In the genomic region with DNA sequence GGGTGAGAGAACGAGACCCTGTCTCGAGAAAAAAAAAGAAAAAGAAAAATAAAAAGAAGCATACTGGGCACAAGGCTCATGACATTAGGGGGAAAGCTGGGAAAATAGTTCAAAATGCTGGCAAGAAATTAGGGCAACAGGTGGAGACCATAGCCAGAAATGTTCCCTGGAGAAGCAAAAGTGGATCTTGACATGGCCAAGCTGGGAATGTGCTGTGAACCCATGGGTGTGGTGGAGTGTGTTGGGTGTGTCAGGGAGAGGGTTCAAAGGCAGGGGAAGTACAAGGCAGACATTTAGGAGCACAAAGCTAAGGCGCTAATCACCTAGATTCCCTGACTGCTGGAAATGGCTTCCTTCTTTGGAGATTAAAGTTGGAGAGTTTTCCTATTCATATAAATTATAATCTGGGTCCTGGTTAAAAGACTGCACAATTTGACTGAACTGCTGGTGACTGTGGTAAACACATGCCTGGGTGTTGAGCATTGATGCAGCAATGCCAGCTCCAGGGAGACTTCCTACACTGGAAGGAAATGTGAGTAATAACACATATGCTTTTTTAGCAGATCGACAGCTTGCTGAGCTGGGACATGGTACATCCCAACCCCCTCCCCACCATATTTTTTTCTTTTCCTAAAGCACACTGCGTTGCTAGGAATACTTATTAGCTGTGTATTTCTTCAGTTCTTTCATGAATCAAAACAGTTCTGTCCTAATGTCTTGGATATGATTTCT, we compare ENCODE assay signal across 19 cellular contexts.
DNase-seq lines count a peak whose midpoint lies in the region; ATAC-seq and TF ChIP-seq lines count a peak whose summit lies in the region.
"Had no signal": no experiment of that assay in that cellular context is flagged by ENCODE, and none has a peak within 500 bp of the region (broad histone marks: within the 10 kb centered on the region; RNA-seq: fewer than 3 reads in every experiment).

No MANE protein-coding gene starts in this region.

- H4K20me1 ChIP-seq in SK-N-SH (ENCODE audit: insufficient read depth) (no peaks in the 10 kb centered on the region), mammary epithelial cell (ENCODE audit: insufficient read depth, low read length) (no peaks in the 10 kb centered on the region)

- no peak for TF ChIP-seq CTCF in SK-N-SH (IDR thresholded peaks at IDR 0.05)
- TF ChIP-seq CTCF in cardiac fibroblast (IDR thresholded peaks at IDR 0.05; ENCODE audit: low read depth, low read length), result no peak
- TF ChIP-seq CTCF in Calu3 (IDR thresholded peaks at IDR 0.05; ENCODE audit: unreplicated experiment), result no peak
- TF ChIP-seq CTCF in mammary epithelial cell (conservative IDR thresholded peaks at IDR 0.05 in 1 of 2, IDR thresholded peaks at IDR 0.05 in 1 of 2; ENCODE audit: extremely low read depth in 1 of 2, insufficient read depth in 1 of 2, low read depth in 1 of 2, low read length in 2 of 2), result no peak

- no peaks in the 10 kb centered on the region for H3K9me3 ChIP-seq in SK-N-SH
- no peaks in the 10 kb centered on the region for H3K9me3 ChIP-seq in HAP-1
- no peaks in the 10 kb centered on the region for H3K9me3 ChIP-seq in mammary epithelial cell (replicated peaks; ENCODE audit: insufficient read depth, low read length)

- BruUV-seq in Calu3 (replicated peaks; lab: Mats Ljungman, UMichigan) (no TSS peak), mammary epithelial cell (replicated peaks; lab: Mats Ljungman, UMichigan) (no TSS peak)

- no peak for TF ChIP-seq RAD21 in SK-N-SH (IDR thresholded peaks at IDR 0.05; ENCODE audit: low read length)

- TF ChIP-seq EP300 in SK-N-SH (IDR thresholded peaks at IDR 0.05; ENCODE audit: borderline replicate concordance in 1 of 2, low read depth in 1 of 2, low read length in 1 of 2), result no peak

- intact Hi-C loops in Calu3 (cut with micrococcal nuclease; ENCODE audit: unreplicated experiment) (no loop called here), mammary epithelial cell (cut with micrococcal nuclease) (no loop called here)

- no peak overlapping the region for H3K27ac Mint-ChIP-seq in Calu3 (ENCODE audit: unreplicated experiment)
- H3K27ac Mint-ChIP-seq: activated naive CD8-positive, alpha-beta T cell treated with anti-CD3 and anti-CD28 coated beads, Interleukin-2, amount 10 ng/mL, durations not matched to agents 7 days and 5 days; activated T-helper 17 cell treated with anti-CD3 and anti-CD28 coated beads, Interleukin-2, amount 50 U/mL, for 72 hours; natural killer cell treated with Interleukin-12 subunit alpha and Interleukin-12 subunit beta and Interleukin-15 and Interleukin-18, amount 100 ng/mL, for 72 hours had no signal

- H3K9ac ChIP-seq in SK-N-SH (no peak overlapping the region), mammary epithelial cell (ENCODE audit: insufficient read depth, low read length) (no peak overlapping the region)

- no peaks in the 10 kb centered on the region for H3K9me3 Mint-ChIP-seq in Calu3 (ENCODE audit: low read depth, unreplicated experiment)
- H3K9me3 Mint-ChIP-seq: natural killer cell treated with Interleukin-12 subunit alpha and Interleukin-12 subunit beta and Interleukin-15 and Interleukin-18, amount 100 ng/mL, for 72 hours had no signal

- no peaks in the 10 kb centered on the region for H3K36me3 ChIP-seq in SK-N-SH (replicated peaks in 1 of 2; ENCODE audit: control insufficient read depth in 1 of 2, insufficient read depth in 2 of 2, low read length in 1 of 2)
- H3K36me3 ChIP-seq in HAP-1 (replicated peaks), result no peaks in the 10 kb centered on the region
- no peaks in the 10 kb centered on the region for H3K36me3 ChIP-seq in mammary epithelial cell (ENCODE audit: insufficient read depth, low read length)

- POLR2A ChIA-PET in SK-N-SH (lab: Yijun Ruan, JAX), result no interaction called here

- H3K4me3 Mint-ChIP-seq in Calu3 (ENCODE audit: low read depth, unreplicated experiment), result no peak overlapping the region
- H3K4me3 Mint-ChIP-seq: activated naive CD8-positive, alpha-beta T cell treated with anti-CD3 and anti-CD28 coated beads, Interleukin-2, amount 10 ng/mL, durations not matched to agents 7 days and 5 days; activated T-helper 17 cell treated with anti-CD3 and anti-CD28 coated beads, Interleukin-2, amount 50 U/mL, for 72 hours; natural killer cell treated with Interleukin-12 subunit alpha and Interleukin-12 subunit beta and Interleukin-15 and Interleukin-18, amount 100 ng/mL, for 72 hours had no signal

- H3K79me2 ChIP-seq in SK-N-SH (ENCODE audit: insufficient read depth), result no peaks in the 10 kb centered on the region
- no peaks in the 10 kb centered on the region for H3K79me2 ChIP-seq in mammary epithelial cell (ENCODE audit: insufficient read depth, low read length)

- dilution Hi-C loops in mammary epithelial cell (cut with HindIII; ENCODE audit: low sequenced_read_pairs), result no loop called here

- no peak overlapping the region for H3K4me2 ChIP-seq in SK-N-SH
- H3K4me2 ChIP-seq in mammary epithelial cell (ENCODE audit: insufficient read depth, low read depth, low read length), result no peak overlapping the region

- H3K4me1 Mint-ChIP-seq in Calu3 (ENCODE audit: low read depth, unreplicated experiment), result no peaks in the 10 kb centered on the region
- H3K4me1 Mint-ChIP-seq: activated naive CD8-positive, alpha-beta T cell treated with anti-CD3 and anti-CD28 coated beads, Interleukin-2, amount 10 ng/mL, durations not matched to agents 7 days and 5 days; activated T-helper 17 cell treated with anti-CD3 and anti-CD28 coated beads, Interleukin-2, amount 50 U/mL, for 72 hours had no signal

- no peaks in the 10 kb centered on the region for H3K27me3 Mint-ChIP-seq in Calu3 (ENCODE audit: unreplicated experiment)

- H3F3A ChIP-seq in SK-N-SH (replicated peaks; ENCODE audit: insufficient read depth), result no peaks in the 10 kb centered on the region

- H3K36me3 Mint-ChIP-seq in Calu3 (ENCODE audit: insufficient read depth, unreplicated experiment), result no peaks in the 10 kb centered on the region
- H3K36me3 Mint-ChIP-seq: activated naive CD8-positive, alpha-beta T cell treated with anti-CD3 and anti-CD28 coated beads, Interleukin-2, amount 10 ng/mL, durations not matched to agents 7 days and 5 days; natural killer cell treated with Interleukin-12 subunit alpha and Interleukin-12 subunit beta and Interleukin-15 and Interleukin-18, amount 100 ng/mL, for 72 hours had no signal

- CTCF ChIA-PET in SK-N-SH (lab: Yijun Ruan, JAX), result interaction anchor here (1.7 kb wide), 1 partner anchor 151 kb away, joined by 7 read pairs; no protein-coding TSS in a partner anchor
- CTCF ChIA-PET in Calu3 (lab: Charles Lee), result no interaction called here
- CTCF ChIA-PET in mammary epithelial cell (lab: Charles Lee; ENCODE audit: low non-redundant PET), result no interaction called here

- H3K4me1 ChIP-seq in SK-N-SH (ENCODE audit: control insufficient read depth in 1 of 2, insufficient read depth in 2 of 2, low read depth in 1 of 2, low read length in 1 of 2) (no peaks in the 10 kb centered on the region), HAP-1 (no peaks in the 10 kb centered on the region), mammary epithelial cell (ENCODE audit: insufficient read depth, low read length) (no peaks in the 10 kb centered on the region)

- DNase-seq in SK-N-SH, result no peak
- peak; percentile 36 to 39 for DNase-seq in cardiac fibroblast (ENCODE audit: low read depth in 2 of 2)
- DNase-seq in glomerular endothelial cell (ENCODE audit: extremely low read depth, low read depth, low spot score), result peak; percentile 33
- no peak for DNase-seq in HAP-1 (ENCODE audit: low spot score in 2 of 2)
- no peak for DNase-seq in Calu3
- no peak for DNase-seq in mammary epithelial cell
- DNase-seq in NCI-H1436 (lab: John Stamatoyannopoulos, UW), result no peak
- DNase-seq: activated naive CD8-positive, alpha-beta T cell treated with anti-CD3 and anti-CD28 coated beads, Interleukin-2, amount 10 ng/mL, durations not matched to agents 7 days and 5 days; caudate nucleus; effector CD8-positive, alpha-beta T cell; KBM-7; mesenchymal stem cell; NCI-H2081 treated with DMSO at 0.1 percent for 48 hours; NCI-H524 treated with DMSO at 0.1 percent for 48 hours; stimulated activated CD4-positive, alpha-beta T cell treated with anti-CD3 and anti-CD28 coated beads, Interleukin-4, amount 100 ng/mL, for 24 hours had no signal

- H2AFZ ChIP-seq in SK-N-SH (ENCODE audit: low read depth) (no peak overlapping the region), mammary epithelial cell (ENCODE audit: low read depth, low read length) (no peak overlapping the region)

- H3K27ac ChIP-seq in SK-N-SH (ENCODE audit: low read depth in 2 of 2, low read length in 1 of 2) (no peak overlapping the region), mammary epithelial cell (ENCODE audit: insufficient read depth, low read depth, low read length) (no peak overlapping the region)
- H3K27ac ChIP-seq: RWPE1 had no signal

- in situ Hi-C loops in HAP-1 (cut with MboI; ENCODE audit: low sequenced_read_pairs), result no loop called here
- in situ Hi-C loops in mammary epithelial cell (cut with MboI; ENCODE audit: low sequenced_read_pairs in 2 of 2), result no loop called here

- WGBS in SK-N-SH (ENCODE audit: low lambda C conversion rate), result 66% methylated on average over 5 of the region's 5 CpGs
- WGBS in mammary epithelial cell (ENCODE audit: low coverage, missing lambda C conversion rate), result 88% methylated on average over 5 of the region's 5 CpGs

- H3K27me3 ChIP-seq in SK-N-SH (ENCODE audit: insufficient read depth) (no peaks in the 10 kb centered on the region), HAP-1 (ENCODE audit: low read depth) (no peaks in the 10 kb centered on the region), mammary epithelial cell (ENCODE audit: insufficient read depth, low read length) (no peaks in the 10 kb centered on the region)

- H3K9me2 ChIP-seq in SK-N-SH, result no peaks in the 10 kb centered on the region

- H3K4me3 ChIP-seq in SK-N-SH (ENCODE audit: low read depth in 2 of 2, low read length in 1 of 2), result no peak overlapping the region
- no peak overlapping the region for H3K4me3 ChIP-seq in cardiac fibroblast (replicated peaks in 1 of 2; ENCODE audit: low read depth in 2 of 2, low read length in 2 of 2)
- H3K4me3 ChIP-seq in HAP-1, result no peak overlapping the region
- H3K4me3 ChIP-seq in mammary epithelial cell (replicated peaks in 1 of 3; ENCODE audit: insufficient read depth in 1 of 3, low read depth in 2 of 3, low read length in 3 of 3), result no peak overlapping the region

- ATAC-seq in SK-N-SH treated with all-trans-retinoic acid at 6 μM for 48 hours, result peak; percentile 41; the same call in 2 of the 3 replicates
- ATAC-seq: activated T-helper 17 cell treated with anti-CD3 and anti-CD28 coated beads, Interleukin-2, amount 50 U/mL, for 72 hours; natural killer cell treated with Interleukin-12 subunit alpha and Interleukin-12 subunit beta and Interleukin-15 and Interleukin-18, amount 100 ng/mL, for 72 hours had no signal

TF ChIP-seq in SK-N-SH treated with all-trans-retinoic acid at 6 μM for 48 hours, 23 proteins besides CTCF, POLR2A, EP300 and RAD21 (continues in another document):
- no peak for TF ChIP-seq ZFP30 (CRISPR knock-in tag; IDR thresholded peaks at IDR 0.05)

TF ChIP-seq in SK-N-SH, 30 proteins besides CTCF, POLR2A, EP300 and RAD21 (continues in another document):
- no peak for TF ChIP-seq SIN3A (IDR thresholded peaks at IDR 0.05; ENCODE audit: borderline replicate concordance, low read depth, low read length)

Comparison
In these comparisons a context has a peak if more than half of its experiments do, and no peak if none do; other contexts are left out.
1. DNase-seq: peak in cardiac fibroblast (2 of 2) and glomerular endothelial cell (single experiment); none in SK-N-SH (single experiment), HAP-1 (0 of 2), Calu3 (single experiment), mammary epithelial cell (single experiment) and NCI-H1436 (single experiment).